7 cellular contexts compared by ENCODE assay signal in genomic region chr6:1846611-1847010, GRCh38.
"Had no signal": no experiment of that assay in that cellular context is flagged by ENCODE, and none has a peak within 500 bp of the region (broad histone marks: within the 10 kb centered on the region; RNA-seq: fewer than 3 reads in every experiment).

No MANE protein-coding gene starts in this region.

- DNase-seq: IMR-90, KBM-7, KG1 had no signal

- H3K27ac ChIP-seq: HL-60 had no signal

- H3K9me3 Mint-ChIP-seq: IgD-negative memory B cell had no signal

- H3K27me3 Mint-ChIP-seq: IgD-negative memory B cell had no signal

- H3K4me3 ChIP-seq: K562 had no signal

- ATAC-seq: HepG2, K562 had no signal
